Comparison of ENCODE assay signal across 2 cellular contexts in the genomic region with DNA sequence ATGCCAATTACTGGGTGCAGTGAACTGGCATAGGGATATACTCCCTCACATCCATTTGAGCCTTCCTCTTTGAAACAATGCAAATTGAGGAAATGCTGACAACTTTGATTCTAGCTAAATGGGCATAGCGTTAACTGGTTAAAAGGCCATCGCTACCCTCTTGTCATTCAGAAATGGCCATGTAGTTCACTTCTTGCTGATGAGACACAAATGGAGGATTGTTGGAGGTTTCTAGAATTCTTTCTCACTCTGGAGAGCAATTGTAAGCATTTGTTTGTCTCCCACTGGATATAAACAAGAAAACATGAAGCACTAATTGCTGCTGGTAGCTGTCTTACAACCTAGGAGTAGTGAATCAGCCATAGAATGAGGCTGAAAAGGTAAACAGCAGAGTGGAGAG.
TF ChIP-seq lines count a peak whose summit lies in the region.

No MANE protein-coding gene starts in this region.

TF ChIP-seq in HepG2, 621 proteins besides CTCF, POLR2A, EP300 and RAD21:
- TF ChIP-seq ZSCAN21 (CRISPR knock-in tag; IDR thresholded peaks at IDR 0.05; ENCODE audit: borderline replicate concordance), result no peak
- TF ChIP-seq REST (IDR thresholded peaks at IDR 0.05; ENCODE audit: borderline replicate concordance in 1 of 2, low read depth in 1 of 2, low read length in 2 of 2), result no peak
- TF ChIP-seq RBAK (CRISPR knock-in tag; IDR thresholded peaks at IDR 0.05), result no peak
- TF ChIP-seq MAFK (conservative IDR thresholded peaks at IDR 0.05 in 1 of 2, IDR thresholded peaks at IDR 0.05 in 1 of 2; ENCODE audit: low read length in 2 of 2), result peak; percentile 20 to 52; a peak in 3 of 4 replicates
- peak; percentile 17; the same call in 1 of the 2 replicates for TF ChIP-seq MAFF (IDR thresholded peaks at IDR 0.05; ENCODE audit: low read depth, low read length)
- no peak for TF ChIP-seq ZNF280D (CRISPR knock-in tag; IDR thresholded peaks at IDR 0.05)
- no peak for TF ChIP-seq ZNF749 (CRISPR knock-in tag; IDR thresholded peaks at IDR 0.05; ENCODE audit: borderline replicate concordance)

TF ChIP-seq in IMR-90, 13 proteins besides CTCF, POLR2A, EP300 and RAD21:
- 0 out of 2 replicates have a peak, but pooled peaks have one; percentile 5 for TF ChIP-seq MAFK (IDR thresholded peaks at IDR 0.05; ENCODE audit: low read depth, low read length)
- TF ChIP-seq FOS (IDR thresholded peaks at IDR 0.05; ENCODE audit: low read depth, low read length), result no peak
